ENCODE assay signal across 21 cellular contexts in the genomic region with DNA sequence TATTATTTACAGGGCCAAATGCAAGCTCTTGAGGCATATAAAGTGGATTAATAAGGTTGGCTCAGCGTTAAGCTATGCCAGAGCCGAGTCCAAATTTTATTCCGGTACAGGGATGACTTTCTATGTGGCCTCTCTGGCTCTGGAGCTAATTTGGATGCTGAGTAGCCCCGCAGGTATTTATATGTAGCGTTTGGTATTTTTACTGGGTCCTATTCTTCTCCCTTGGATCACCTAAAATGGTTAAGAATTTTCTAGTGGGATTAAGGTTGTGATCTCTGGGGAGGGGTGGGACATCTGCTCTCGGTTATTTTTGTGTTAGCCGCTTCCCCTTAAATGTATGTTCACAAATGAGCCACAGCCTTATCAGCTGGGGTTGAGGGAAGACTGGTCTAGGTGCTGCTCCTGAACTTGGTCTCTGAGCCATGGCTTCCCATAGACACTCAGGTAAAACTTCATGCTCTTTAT. TPM values are rescaled to one million over a fixed set of nuclear protein-coding genes. Genes with fewer than 3 reads are reported as not detected.
DNase-seq lines count a peak whose midpoint lies in the region; ATAC-seq and TF ChIP-seq lines count a peak whose summit lies in the region.
"Had no signal": no experiment of that assay in that cellular context is flagged by ENCODE, and none has a peak within 500 bp of the region (broad histone marks: within the 10 kb centered on the region; RNA-seq: fewer than 3 reads in every experiment).

No MANE protein-coding gene starts in this region.

- no peak for TF ChIP-seq CTCF in heart left ventricle (IDR thresholded peaks at IDR 0.05)
- TF ChIP-seq CTCF in fibroblast of mammary gland (conservative IDR thresholded peaks at IDR 0.05; ENCODE audit: control insufficient read depth, insufficient read depth, low read depth, low read length) = no peak
- no peak for TF ChIP-seq CTCF in psoas muscle (IDR thresholded peaks at IDR 0.05)
- TF ChIP-seq CTCF in vagina (IDR thresholded peaks at IDR 0.05) = no peak

- H3K9me3 ChIP-seq in heart left ventricle (no peaks in the 10 kb centered on the region), psoas muscle (no peaks in the 10 kb centered on the region), vagina (no peaks in the 10 kb centered on the region)
- H3K9me3 ChIP-seq: BE2C, neutrophil had no signal

- DNase-seq in heart left ventricle = no peak
- DNase-seq in cardiac septum (ENCODE audit: low spot score) = no peak
- peak; percentile 38 for DNase-seq in fibroblast of mammary gland (ENCODE audit: low read depth)
- DNase-seq in psoas muscle = no peak
- DNase-seq in vagina (ENCODE audit: extremely low spot score in 2 of 2) = no peak
- no peak for DNase-seq in activated CD4-positive, alpha-beta T cell treated with anti-CD3 and anti-CD28 coated beads, Interleukin-2, amount 50 U/mL, for 4 hours
- DNase-seq in T-helper 2 cell treated with Interferon-gamma antibody and Interleukin-4, amounts not matched to agents 5 μg/mL and 100 μg/mL, for 36 hours (ENCODE audit: low spot score) = no peak
- DNase-seq: activated CD4-positive, CD25-positive, alpha-beta regulatory T cell treated with anti-CD3 and anti-CD28 coated beads, Interleukin-2, amount 50 U/mL, for 72 hours; BE2C; caudate nucleus; effector CD8-positive, alpha-beta T cell; hypothalamus; mesendoderm; NCI-H1417; stimulated activated CD4-positive, alpha-beta T cell treated with anti-CD3 and anti-CD28 coated beads, Interleukin-4, amount 100 ng/mL, for 24 hours; T-helper 9 cell had no signal

- intact Hi-C loops in heart left ventricle (cut with DNase I) = loop anchor here in 1 of 10 donors (10.0 kb wide), 1 partner anchor 672 kb away; the partner anchor contains the start of gene INTS6L
- intact Hi-C loops in cardiac septum (cut with DNase I) = no loop called here
- intact Hi-C loops in psoas muscle (cut with DNase I) = no loop called here
- intact Hi-C loops in vagina (cut with DNase I) = no loop called here

- H3K9me3 Mint-ChIP-seq in T-helper 2 cell treated with Interferon-gamma antibody and Interleukin-4, amounts not matched to agents 5 μg/mL and 100 μg/mL, for 36 hours = no peaks in the 10 kb centered on the region
- H3K9me3 Mint-ChIP-seq: activated T-helper 2 cell treated with anti-CD3 and anti-CD28 coated beads, Interferon-gamma antibody, Interleukin-2, Interleukin-4, amounts not matched to agents 10 μg/mL and 5 μg/mL and 100 μg/mL, durations not matched to agents 14 hours and 24 hours and 36 hours had no signal

- peak in 1 of 2 donors; percentile 22 for TF ChIP-seq POLR2A in heart left ventricle (IDR thresholded peaks at IDR 0.05)
- no peak for TF ChIP-seq POLR2A in vagina (IDR thresholded peaks at IDR 0.05)

- H3K4me3 Mint-ChIP-seq in T-helper 2 cell treated with Interferon-gamma antibody and Interleukin-4, amounts not matched to agents 5 μg/mL and 100 μg/mL, for 36 hours = no peak overlapping the region

- WGBS in heart left ventricle, 4 donors = 44 to 66% (median 54%) methylated on average over 7 of the region's 7 CpGs
- 20 to 36% (median 21%) methylated on average over 7 of the region's 7 CpGs for WGBS in psoas muscle, 3 donors

- H3K4me3 ChIP-seq in heart left ventricle (peak overlapping the region in 10 of 12 donors; percentile 27 to 56 (median 47)), fibroblast of mammary gland (ENCODE audit: control insufficient read depth, low read depth, low read length) (no peak overlapping the region), psoas muscle (peak overlapping the region; percentile 74), vagina (peak overlapping the region; percentile 32 to 33)

- peaks cover 0 to 14% (median 0%) of the 10 kb centered on the region in 9 donors for H3K27me3 ChIP-seq in heart left ventricle
- H3K27me3 ChIP-seq in psoas muscle (ENCODE audit: insufficient read depth in 3 of 3, low read length in 2 of 3) = no peaks in the 10 kb centered on the region
- H3K27me3 ChIP-seq in vagina = no peaks in the 10 kb centered on the region
- H3K27me3 ChIP-seq: BE2C, neutrophil had no signal

- peaks cover 42% of the 10 kb centered on the region for H3K4me1 Mint-ChIP-seq in T-helper 2 cell treated with Interferon-gamma antibody and Interleukin-4, amounts not matched to agents 5 μg/mL and 100 μg/mL, for 36 hours (ENCODE audit: low read depth)

- no peak overlapping the region for H3K27ac Mint-ChIP-seq in T-helper 2 cell treated with Interferon-gamma antibody and Interleukin-4, amounts not matched to agents 5 μg/mL and 100 μg/mL, for 36 hours
- H3K27ac Mint-ChIP-seq: activated T-helper 2 cell treated with anti-CD3 and anti-CD28 coated beads, Interferon-gamma antibody, Interleukin-2, Interleukin-4, amounts not matched to agents 10 μg/mL and 5 μg/mL and 100 μg/mL, durations not matched to agents 14 hours and 24 hours and 36 hours had no signal

- H3K27me3 Mint-ChIP-seq in T-helper 2 cell treated with Interferon-gamma antibody and Interleukin-4, amounts not matched to agents 5 μg/mL and 100 μg/mL, for 36 hours (ENCODE audit: low read depth) = no peaks in the 10 kb centered on the region

- peak; percentile 29 to 64 (median 47) for ATAC-seq in heart left ventricle
- peak; percentile 54 to 70 (median 64) for ATAC-seq in psoas muscle
- no peak for ATAC-seq in HG02798 (IDR thresholded peaks at IDR 0.05; ENCODE audit: poor library complexity, unreplicated experiment)
- ATAC-seq: Panc1 had no signal

- H3K4me1 ChIP-seq in heart left ventricle (peaks cover 0 to 73% (median 35%) of the 10 kb centered on the region in 12 donors), psoas muscle (peaks cover 15% of the 10 kb centered on the region), vagina (peaks cover 29% of the 10 kb centered on the region)
- H3K4me1 ChIP-seq: BE2C had no signal

- H3K36me3 Mint-ChIP-seq in T-helper 2 cell treated with Interferon-gamma antibody and Interleukin-4, amounts not matched to agents 5 μg/mL and 100 μg/mL, for 36 hours (ENCODE audit: low read depth) = peaks cover 8% of the 10 kb centered on the region

- no peaks in the 10 kb centered on the region for H3K36me3 ChIP-seq in heart left ventricle
- peaks cover 0 to 32% of the 10 kb centered on the region in 2 donors for H3K36me3 ChIP-seq in psoas muscle (ENCODE audit: insufficient read depth in 1 of 2, low read depth in 1 of 2)
- H3K36me3 ChIP-seq in vagina = no peaks in the 10 kb centered on the region
- H3K36me3 ChIP-seq: BE2C, neutrophil had no signal

- H3K27ac ChIP-seq in heart left ventricle (peak overlapping the region; percentile 51 to 93 (median 86)), psoas muscle (peak overlapping the region; percentile 95), vagina (peak overlapping the region; percentile 68)
- H3K27ac ChIP-seq: 22Rv1, neutrophil had no signal

RNA-seq across cellular contexts. Expression of gene FHL1, which starts 49.4 kb away (rescaled TPM):
- total RNA-seq in heart left ventricle = 1,000 to 10,000 TPM; 1,446 to 4,800 (median 2,127) TPM
- 1,000 to 10,000 TPM; 1,119 to 4,064 TPM for polyA plus RNA-seq in heart left ventricle
- 3,112 TPM for total RNA-seq in cardiac septum
- 1,000 to 10,000 TPM; 6,074 to 8,382 (median 6,962) TPM for total RNA-seq in psoas muscle
- 1,000 to 10,000 TPM in 2 of 3 donors, 100 to 1,000 TPM in 1; 325 to 4,774 (median 2,961) TPM for polyA plus RNA-seq in psoas muscle
- total RNA-seq in vagina = 337 TPM

RNA-seq across cellular contexts. Expression of gene MAP7D3, which starts 54.5 kb away (rescaled TPM):
- total RNA-seq in heart left ventricle = 10 to 100 TPM in 8 of 9 donors, 1 to 10 TPM in 1; 8.2 to 18.4 (median 13.2) TPM
- 10 to 100 TPM; 10.3 to 12.4 TPM for polyA plus RNA-seq in heart left ventricle
- total RNA-seq in cardiac septum = 15.6 TPM
- 10 to 100 TPM in 3 of 4 donors, 1 to 10 TPM in 1; 7.6 to 14.8 (median 10.6) TPM for total RNA-seq in psoas muscle
- polyA plus RNA-seq in psoas muscle = 1 to 10 TPM; 4.6 to 8.0 (median 6.2) TPM
- 15.0 TPM for total RNA-seq in vagina
